ENCODE assay signal across 8 cellular contexts in genomic region chr19:4077800-4078683, GRCh38. TPM values are rescaled to one million over a fixed set of nuclear protein-coding genes. Genes with fewer than 3 reads are reported as not detected.
DNase-seq lines count a peak whose midpoint lies in the region; ATAC-seq and TF ChIP-seq lines count a peak whose summit lies in the region.

No MANE protein-coding gene starts in this region.

- CTCF ChIA-PET in GM10248 (lab: Yijun Ruan, JAX), result interaction anchor here (1.7 kb wide), 1 partner anchor 62 kb away, joined by 9 read pairs; no protein-coding TSS in a partner anchor

- H3K36me3 Mint-ChIP-seq in stimulated activated naive B cell treated with anti-CD40 and anti-IgM and Interleukin-4, amounts not matched to agents 10 μg/mL and 1 μg/mL and 100 μg/mL, for 72 hours, result no peaks in the 10 kb centered on the region

- peaks cover 0 to 9% of the 10 kb centered on the region in 2 donors for H3K4me1 ChIP-seq in adrenal gland (replicated peaks in 1 of 2)

- H3K9me3 Mint-ChIP-seq in stimulated activated naive B cell treated with anti-CD40 and anti-IgM and Interleukin-4, amounts not matched to agents 10 μg/mL and 1 μg/mL and 100 μg/mL, for 72 hours, result no peaks in the 10 kb centered on the region

- POLR2A ChIA-PET in GM10248 (lab: Yijun Ruan, JAX), result interaction anchor here (0.6 to 0.7 kb wide), 2 partner anchors 338 to 600 kb away, joined by 4 read pairs; no protein-coding TSS in a partner anchor

- H3K27me3 Mint-ChIP-seq in stimulated activated naive B cell treated with anti-CD40 and anti-IgM and Interleukin-4, amounts not matched to agents 10 μg/mL and 1 μg/mL and 100 μg/mL, for 72 hours, result no peaks in the 10 kb centered on the region

- no peak for TF ChIP-seq POLR2A in adrenal gland (IDR thresholded peaks at IDR 0.05)

- peaks cover 13 to 27% of the 10 kb centered on the region in 2 donors for H3K4me1 Mint-ChIP-seq in stimulated activated naive B cell treated with anti-CD40 and anti-IgM and Interleukin-4, amounts not matched to agents 10 μg/mL and 1 μg/mL and 100 μg/mL, for 72 hours

- ATAC-seq in left colon (peak; percentile 79), GM18517 (IDR thresholded peaks at IDR 0.05; ENCODE audit: unreplicated experiment) (no peak)
- peak; percentile 89 to 90 for ATAC-seq in stimulated activated naive B cell treated with anti-CD40 and anti-IgM and Interleukin-4, amounts not matched to agents 10 μg/mL and 1 μg/mL and 100 μg/mL, for 72 hours (replicated peaks)

- TF ChIP-seq CTCF in GM10248 (IDR thresholded peaks at IDR 0.05; ENCODE audit: control extremely low read depth, extremely low read depth, low read depth, missing control alignments) (no peak), adrenal gland (IDR thresholded peaks at IDR 0.05) (no peak)

- no peaks in the 10 kb centered on the region for H3K27me3 ChIP-seq in adrenal gland

- H3K9me3 ChIP-seq in adrenal gland (replicated peaks in 1 of 3), result no peaks in the 10 kb centered on the region

- peak; percentile 84 for DNase-seq in GM10248 (ENCODE audit: extremely low spot score)
- peak; percentile 45 to 57 for DNase-seq in NOMO-1 (lab: John Stamatoyannopoulos, UW; ENCODE audit: unreplicated experiment in 2 of 2)
- DNase-seq in adrenal gland, result peak; percentile 54 to 86 (median 74)
- DNase-seq in left colon, result peak; percentile 80 to 89
- peak; percentile 63 for DNase-seq in stimulated activated naive B cell treated with anti-CD40 and anti-IgM and Interleukin-4, amounts not matched to agents 10 μg/mL and 1 μg/mL and 100 μg/mL, for 72 hours
- DNase-seq in A172 (ENCODE audit: low spot score), result no peak
- DNase-seq in NCI-H774 (lab: John Stamatoyannopoulos, UW), result no peak

- 1 to 7% (median 5%) methylated on average over 12 to 32 of the region's 33 CpGs for WGBS in adrenal gland, 4 donors

- peak overlapping the region in 2 of 4 donors; percentile 57 to 72 for H3K4me3 ChIP-seq in adrenal gland

- peak overlapping the region; percentile 95 for H3K27ac Mint-ChIP-seq in stimulated activated naive B cell treated with anti-CD40 and anti-IgM and Interleukin-4, amounts not matched to agents 10 μg/mL and 1 μg/mL and 100 μg/mL, for 72 hours

- H3K27ac ChIP-seq in adrenal gland, result peak overlapping the region in 4 of 5 donors; percentile 52 to 89 (median 70)

- H3K36me3 ChIP-seq in adrenal gland (replicated peaks in 1 of 2), result no peaks in the 10 kb centered on the region

- H3K4me3 Mint-ChIP-seq in stimulated activated naive B cell treated with anti-CD40 and anti-IgM and Interleukin-4, amounts not matched to agents 10 μg/mL and 1 μg/mL and 100 μg/mL, for 72 hours, result peak overlapping the region; percentile 82 to 88

- intact Hi-C loops in adrenal gland (cut with DNase I), result no loop called here
- intact Hi-C loops in left colon (cut with DNase I, micrococcal nuclease), result no loop called here

RNA-seq across cellular contexts. Expression of gene ZBTB7A, which starts 11.3 kb away (rescaled TPM):
- total RNA-seq in adrenal gland, result 10 to 100 TPM; 34.3 to 77.2 (median 57.6) TPM
- 10 to 100 TPM in 2 of 3 donors, 1 to 10 TPM in 1; 7.1 to 22.5 (median 10.6) TPM for polyA plus RNA-seq in adrenal gland
- 100 to 1,000 TPM; 110 to 124 TPM for total RNA-seq in left colon
- 15.8 and 16.4 TPM in 2 replicates for total RNA-seq in A172 (2014; rRNA removed; shearing (Covaris generic))

RNA-seq across cellular contexts. Expression of gene MAP2K2, which starts 45.9 kb away (rescaled TPM):
- 100 to 1,000 TPM in 7 of 8 donors, 10 to 100 TPM in 1; 88.4 to 188 (median 145) TPM for total RNA-seq in adrenal gland
- 100 to 1,000 TPM; 114 to 369 (median 336) TPM for polyA plus RNA-seq in adrenal gland
- total RNA-seq in left colon, result 100 to 1,000 TPM; 208 to 229 TPM
- total RNA-seq in A172 (2014; rRNA removed; shearing (Covaris generic)), result 203 and 204 TPM in 2 replicates

Comparison
In these comparisons a context has a peak if more than half of its experiments do, and no peak if none do; other contexts are left out.
1. DNase-seq: peak in GM10248 (single experiment), NOMO-1 (2 of 2), adrenal gland (7 of 7), left colon (2 of 2) and stimulated activated naive B cell treated with anti-CD40 and anti-IgM and Interleukin-4, amounts not matched to agents 10 μg/mL and 1 μg/mL and 100 μg/mL, for 72 hours (single experiment); none in A172 (single experiment) and NCI-H774 (single experiment).